Comparison of ENCODE assay signal across 10 cellular contexts in genomic region chr9:99057665-99058625, GRCh38. TPM values are rescaled to one million over a fixed set of nuclear protein-coding genes. Genes with fewer than 3 reads are reported as not detected.
DNase-seq lines count a peak whose midpoint lies in the region; ATAC-seq, FAIRE-seq and TF ChIP-seq lines count a peak whose summit lies in the region.
"Had no signal": no experiment of that assay in that cellular context is flagged by ENCODE, and none has a peak within 500 bp of the region (broad histone marks: within the 10 kb centered on the region; RNA-seq: fewer than 3 reads in every experiment).

No MANE protein-coding gene starts in this region.

- H3K9me3 ChIP-seq in K562 (replicated peaks; ENCODE audit: control insufficient read depth, insufficient read depth, low read depth, low read length), result no peaks in the 10 kb centered on the region

- H3K4me1 ChIP-seq in K562 (replicated peaks in 1 of 2; ENCODE audit: control insufficient read depth in 2 of 2, insufficient read depth in 2 of 2, low read length in 2 of 2), result peaks cover 13 to 50% of the 10 kb centered on the region in 2 experiments

- no peaks in the 10 kb centered on the region for H3K9me1 ChIP-seq in K562 (ENCODE audit: control insufficient read depth, insufficient read depth, low read length)

- H2AFZ ChIP-seq in K562 (ENCODE audit: low read depth, low read length), result peak overlapping the region; percentile 86

- no peak for TF ChIP-seq CTCF in K562 (IDR thresholded peaks at IDR 0.05 in 2 of 3, conservative IDR thresholded peaks at IDR 0.05 in 1 of 3; ENCODE audit: insufficient read depth in 2 of 3, low read depth in 1 of 3, low read length in 3 of 3)

- no peaks in the 10 kb centered on the region for H3K27me3 ChIP-seq in K562 (ENCODE audit: control insufficient read depth in 2 of 2, insufficient read depth in 2 of 2, low read length in 2 of 2)

- peak; percentile 94 for FAIRE-seq in K562 (lab: Jason Lieb, UNC)
- FAIRE-seq: A204.1 had no signal

- WGBS in K562 (ENCODE audit: insufficient coverage, low coverage, missing lambda C conversion rate), result 7% methylated on average over 7 of the region's 7 CpGs

- intact Hi-C loops in K562 (cut with micrococcal nuclease), result loop anchor here (1.0 to 5.0 kb wide), 3 partner anchors 17 to 49 kb away; partner anchors contain the start of gene TGFBR1

- H3K27ac ChIP-seq in K562 (ENCODE audit: extremely low read depth, low read depth, low read length) (peak overlapping the region; percentile 83), substantia nigra (ENCODE audit: low read depth, low read length, poor library complexity, severe bottlenecking) (peak overlapping the region; percentile 49)
- H3K27ac ChIP-seq: epithelial cell of prostate had no signal

- H3K4me3 ChIP-seq in K562, result 0 out of 2 replicates have a peak overlapping the region, but pooled peaks have one; percentile 4

- TF ChIP-seq RAD21 in K562 (CRISPR knock-in tag; conservative IDR thresholded peaks at IDR 0.05 in 1 of 2, IDR thresholded peaks at IDR 0.05 in 1 of 2), result peak in 1 of 2 experiments; percentile 32; a peak in 2 of 4 replicates

- H3K36me3 ChIP-seq in K562 (ENCODE audit: control insufficient read depth, insufficient read depth, low read length), result no peaks in the 10 kb centered on the region

- POLR2A ChIA-PET in K562 (lab: Yijun Ruan, JAX), result interaction anchor here (0.6 to 2.4 kb wide), 7 partner anchors 9 to 909 kb away, joined by 3 to 17 read pairs (median 3); no protein-coding TSS in a partner anchor

- H4K20me1 ChIP-seq in K562 (replicated peaks; ENCODE audit: control insufficient read depth, insufficient read depth, low read length), result no peaks in the 10 kb centered on the region

- peak overlapping the region; percentile 33 to 60; a peak in 3 of 4 replicates for H3K9ac ChIP-seq in K562 (ENCODE audit: insufficient read depth in 1 of 2, low read depth in 2 of 2, low read length in 2 of 2)

- in situ Hi-C loops in K562 (cut with MboI), result no loop called here

- CTCF ChIA-PET in K562 (lab: Yijun Ruan, JAX; ENCODE audit: low intra/inter-chr PET ratio), result no interaction called here

- DNase-seq in activated gamma-delta T cell treated with Interleukin-2 at 50 U/mL for 16 hours (peak; percentile 72), activated gamma-delta T cell (lab: John Stamatoyannopoulos, UW) (no peak), T-helper 2 cell (peak in 4 of 5 experiments; percentile 25 to 94 (median 65)), K562 (ENCODE audit: extremely low read depth in 1 of 4, low spot score in 3 of 4) (peak; percentile 61 to 94 (median 78)), myocyte (ENCODE audit: low read depth) (peak; percentile 80), substantia nigra (lab: John Stamatoyannopoulos, UW) (peak in 22 of 49 donors; percentile 3 to 60 (median 12)), NCI-H2081 (lab: John Stamatoyannopoulos, UW) (no peak)

- TF ChIP-seq EP300 in K562 (IDR thresholded peaks at IDR 0.05; ENCODE audit: low read length), result peak; percentile 87

- ATAC-seq in HG03342 (IDR thresholded peaks at IDR 0.05; ENCODE audit: unreplicated experiment) (peak; percentile 75), K562 (peak; percentile 89)

- no TSS peak for BruUV-seq in K562 (replicated peaks; lab: Mats Ljungman, UMichigan)

- H3K4me2 ChIP-seq in K562 (ENCODE audit: insufficient read depth, low read length), result peak overlapping the region; percentile 70

- TF ChIP-seq POLR2A in K562 (conservative IDR thresholded peaks at IDR 0.05), result no peak

- no peaks in the 10 kb centered on the region for H3K79me2 ChIP-seq in K562 (ENCODE audit: control insufficient read depth, insufficient read depth, low read length)

TF ChIP-seq in K562, 482 proteins besides CTCF, POLR2A, EP300 and RAD21 (continues in another document):
- peak; percentile 49; the same call in 1 of the 2 replicates for TF ChIP-seq THAP7 (CRISPR knock-in tag; IDR thresholded peaks at IDR 0.05)
- TF ChIP-seq ZBTB17 (CRISPR knock-in tag; IDR thresholded peaks at IDR 0.05), result 0 out of 2 replicates have a peak, but pooled peaks have one; percentile 34
- TF ChIP-seq BRD4 (IDR thresholded peaks at IDR 0.05), result peak; percentile 15; the same call in 1 of the 2 replicates
- peak; percentile 75 for TF ChIP-seq POLR2AphosphoS5 (IDR thresholded peaks at IDR 0.05; ENCODE audit: control insufficient read depth, insufficient read depth, low read depth, low read length)
- TF ChIP-seq CCNT2 (IDR thresholded peaks at IDR 0.05; ENCODE audit: borderline replicate concordance, extremely low read depth, insufficient read length, low read depth, low read length), result peak; percentile 71
- peak; percentile 57; the same call in 1 of the 2 replicates for TF ChIP-seq NCOA1 (IDR thresholded peaks at IDR 0.05; ENCODE audit: low read depth)
- TF ChIP-seq RAD51 (IDR thresholded peaks at IDR 0.05; ENCODE audit: borderline replicate concordance, low read depth), result no peak
- no peak for TF ChIP-seq ZFPM2 (CRISPR knock-in tag; IDR thresholded peaks at IDR 0.05)
- TF ChIP-seq PML (IDR thresholded peaks at IDR 0.05; ENCODE audit: low read length), result peak; percentile 88; the same call in 1 of the 2 replicates
- TF ChIP-seq YY1 (IDR thresholded peaks at IDR 0.05; ENCODE audit: borderline replicate concordance in 1 of 3, control insufficient read depth in 1 of 3, extremely low read depth in 1 of 3, insufficient read depth in 3 of 3, insufficient read length in 1 of 3, insufficient replicate concordance in 2 of 3, low read depth in 1 of 3, low read length in 2 of 3), result peak in 2 of 3 experiments; percentile 8 to 52
- TF ChIP-seq SMARCA5 (IDR thresholded peaks at IDR 0.05), result peak; percentile 84; the same call in 1 of the 2 replicates
- TF ChIP-seq ATF1 (CRISPR knock-in tag; IDR thresholded peaks at IDR 0.05), result no peak
- TF ChIP-seq ATF1 (tag; IDR thresholded peaks at IDR 0.05), result no peak
- no peak for TF ChIP-seq RB1 (IDR thresholded peaks at IDR 0.05; ENCODE audit: low read depth)
- no peak for TF ChIP-seq E2F1 (CRISPR knock-in tag; IDR thresholded peaks at IDR 0.05)
- peak; percentile 58; the same call in 1 of the 2 replicates for TF ChIP-seq LEF1 (IDR thresholded peaks at IDR 0.05)
- TF ChIP-seq PTBP1 (IDR thresholded peaks at IDR 0.05; ENCODE audit: low read depth, low read length), result no peak
- TF ChIP-seq ZBTB33 (CRISPR knock-in tag; IDR thresholded peaks at IDR 0.05), result peak; percentile 73; the same call in 1 of the 2 replicates

RNA-seq across cellular contexts. Expression of gene TGFBR1, which starts 47.0 kb away (rescaled TPM):
- 128 and 138 TPM in 2 replicates for total RNA-seq in K562 (2011; cell fraction: chromatin; rRNA removed; ENCODE audit: low replicate concordance)
- 54.0 and 59.5 TPM in 2 replicates for total RNA-seq in K562 (2011; cell fraction: nucleolus; rRNA removed)
- total RNA-seq in K562 (2011; cell fraction: nucleoplasm; rRNA removed), result 105 and 166 TPM in 2 replicates
- total RNA-seq in K562 (2014; rRNA removed) (22.0 and 23.8 TPM in 2 replicates), K562 (2014; rRNA removed; fragmentation: Illumina TruSeq; extraction: Trizol) (43.7 and 52.6 TPM in 2 replicates), K562 (2015; rRNA removed; fragmentation: Illumina TruSeq; extraction: Trizol) (39.6 and 42.7 TPM in 2 replicates), K562 (2021) (47.1 and 51.9 TPM in 2 replicates), myocyte (53.9 and 60.4 TPM in 2 replicates)
- polyA plus RNA-seq in K562 (2011; rRNA removed) (60.6 and 62.4 TPM in 2 replicates), K562 (2014; fragmentation: Illumina TruSeq; extraction: Trizol) (21.0 and 22.9 TPM in 2 replicates), K562 (2014; fragmentation: Nextera tagmentation; extraction: Ambion mirVana) (10 to 100 TPM; 15.9 to 57.6 TPM), K562 (2014; rRNA removed) (14.0 and 15.5 TPM in 2 replicates)
- 26.0 and 33.7 TPM in 2 replicates for polyA plus RNA-seq in K562 (2011; cell fraction: cytosol; rRNA removed)
- polyA plus RNA-seq in K562 (2011; cell fraction: nucleus; rRNA removed), result 34.5 and 36.0 TPM in 2 replicates
- polyA plus RNA-seq in K562 (2012), result 21.8 and 26.0 TPM in 2 replicates
- 200 and 204 TPM in 2 replicates for polyA minus RNA-seq in K562 (2011; rRNA and poly(A)+ RNA removed)
- polyA minus RNA-seq in K562 (2011; cell fraction: cytosol; rRNA and poly(A)+ RNA removed), result 71.2 and 76.9 TPM in 2 replicates
- polyA minus RNA-seq in K562 (2011; cell fraction: nucleus; rRNA and poly(A)+ RNA removed), result 21.1 and 40.8 TPM in 2 replicates
- 31.7 TPM for polyA plus RNA-seq in myocyte (2012)

Comparison
In these comparisons a context has a peak if more than half of its experiments do, and no peak if none do; other contexts are left out.
1. DNase-seq: peak in activated gamma-delta T cell treated with Interleukin-2 at 50 U/mL for 16 hours (single experiment), T-helper 2 cell (4 of 5), K562 (4 of 4) and myocyte (single experiment); none in activated gamma-delta T cell (single experiment) and NCI-H2081 (0 of 2).